In the genomic region with DNA sequence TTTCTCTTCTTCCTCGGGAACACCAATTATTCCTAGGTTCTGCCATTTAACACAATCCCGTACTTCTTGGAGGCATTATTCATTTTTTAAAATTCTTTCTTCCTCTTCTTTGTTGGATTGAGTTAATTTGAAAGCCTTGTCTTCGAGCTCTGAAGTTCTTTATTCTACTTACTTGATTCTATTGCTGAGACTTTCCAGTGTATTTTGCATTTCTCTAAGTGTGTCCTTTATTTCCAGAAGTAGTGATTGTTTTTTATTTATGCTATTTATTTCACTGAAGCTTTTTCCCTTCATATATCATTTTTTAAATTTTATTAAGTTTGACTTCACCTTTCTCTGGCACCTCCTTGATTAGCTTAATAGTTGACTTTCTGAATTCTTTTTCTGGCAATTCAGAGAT, we compare ENCODE assay signal across 9 cellular contexts. TPM values are rescaled to one million over a fixed set of nuclear protein-coding genes. Genes with fewer than 3 reads are reported as not detected.
"Had no signal": no experiment of that assay in that cellular context is flagged by ENCODE, and none has a peak within 500 bp of the region (broad histone marks: within the 10 kb centered on the region; RNA-seq: fewer than 3 reads in every experiment).

No MANE protein-coding gene starts in this region.

- DNase-seq: IMR-90, KBM-7, KG1 had no signal

- H3K4me2 ChIP-seq: KMS-11 had no signal

- H3K27ac ChIP-seq: HL-60, KMS-11 had no signal

- FAIRE-seq: HTR-8/SVneo had no signal

- H3K9ac ChIP-seq: KMS-11 had no signal

RNA-seq across cellular contexts. Expression of gene UPP2, which starts 13.6 kb away (rescaled TPM):
- total RNA-seq: HT-29, HT1080, IMR-90 had no signal
- polyA plus RNA-seq: IgD-negative memory B cell, IMR-90 had no signal
